ENCODE assay signal across 8 cellular contexts in genomic region chr10:80260295-80261243, GRCh38. TPM values are rescaled to one million over a fixed set of nuclear protein-coding genes. Genes with fewer than 3 reads are reported as not detected.
A peak's percentile ranks its signal among the peaks of the same experiment; 100 is the strongest.
DNase-seq lines count a peak whose midpoint lies in the region; ATAC-seq and TF ChIP-seq lines count a peak whose summit lies in the region.

No MANE protein-coding gene starts in this region.

- H3K4me1 ChIP-seq in right atrium auricular region: no peaks in the 10 kb centered on the region

- peak; percentile 23 for DNase-seq in activated naive CD4-positive, alpha-beta T cell treated with Interleukin-2 at 50 U/mL for 16 hours
- DNase-seq in activated naive CD4-positive, alpha-beta T cell (lab: John Stamatoyannopoulos, UW): no peak
- DNase-seq in LNCaP clone FGC (ENCODE audit: low read depth) (no peak), right atrium auricular region (ENCODE audit: low spot score) (no peak), NCI-H1436 treated with DMSO at 0.1 percent for 48 hours (lab: John Stamatoyannopoulos, UW) (no peak)
- peak; percentile 43 for DNase-seq in stimulated activated CD4-positive, alpha-beta T cell treated with anti-CD3 and anti-CD28 coated beads, Interleukin-15, amount 100 ng/mL, for 24 hours

- TF ChIP-seq CTCF in LNCaP clone FGC (IDR thresholded peaks at IDR 0.05; ENCODE audit: control insufficient read depth, extremely low read depth, insufficient read depth) (peak; percentile 93), right atrium auricular region (IDR thresholded peaks at IDR 0.05) (peak; percentile 78 to 86)

- ATAC-seq in activated T-helper 17 cell treated with anti-CD3 and anti-CD28 coated beads, Interleukin-2, amount 50 U/mL, for 72 hours (replicated peaks): peak; percentile 32
- ATAC-seq in HG02798 (IDR thresholded peaks at IDR 0.05; ENCODE audit: poor library complexity, unreplicated experiment): no peak

- H3K36me3 Mint-ChIP-seq in activated T-helper 17 cell treated with anti-CD3 and anti-CD28 coated beads, Interleukin-2, amount 50 U/mL, for 72 hours (ENCODE audit: low read depth): no peaks in the 10 kb centered on the region

- no peaks in the 10 kb centered on the region for H3K9me3 Mint-ChIP-seq in activated T-helper 17 cell treated with anti-CD3 and anti-CD28 coated beads, Interleukin-2, amount 50 U/mL, for 72 hours

- H3K4me3 ChIP-seq in LNCaP clone FGC (ENCODE audit: low read depth, low read length) (no peak overlapping the region), right atrium auricular region (no peak overlapping the region)

- peaks cover 17% of the 10 kb centered on the region for H3K27me3 Mint-ChIP-seq in activated T-helper 17 cell treated with anti-CD3 and anti-CD28 coated beads, Interleukin-2, amount 50 U/mL, for 72 hours

- H3K4me1 Mint-ChIP-seq in activated T-helper 17 cell treated with anti-CD3 and anti-CD28 coated beads, Interleukin-2, amount 50 U/mL, for 72 hours: peaks cover 5% of the 10 kb centered on the region

- H3K27me3 ChIP-seq in right atrium auricular region: no peaks in the 10 kb centered on the region

- no peaks in the 10 kb centered on the region for H3K9me3 ChIP-seq in right atrium auricular region

- no peaks in the 10 kb centered on the region for H3K36me3 ChIP-seq in right atrium auricular region

- H3K4me3 Mint-ChIP-seq in activated T-helper 17 cell treated with anti-CD3 and anti-CD28 coated beads, Interleukin-2, amount 50 U/mL, for 72 hours: no peak overlapping the region

- H3K27ac ChIP-seq in right atrium auricular region: no peak overlapping the region

- H3K27ac Mint-ChIP-seq in activated T-helper 17 cell treated with anti-CD3 and anti-CD28 coated beads, Interleukin-2, amount 50 U/mL, for 72 hours: no peak overlapping the region

RNA-seq across cellular contexts. Expression of gene MAT1A, which starts 28.9 kb away (rescaled TPM):
- not detected for total RNA-seq in activated T-helper 17 cell treated with anti-CD3 and anti-CD28 coated beads, Interleukin-2, amount 50 U/mL, for 72 hours
- total RNA-seq in right atrium auricular region: not detected

RNA-seq across cellular contexts. Expression of gene ANXA11, which starts 55.2 kb away (rescaled TPM):
- total RNA-seq in activated T-helper 17 cell treated with anti-CD3 and anti-CD28 coated beads, Interleukin-2, amount 50 U/mL, for 72 hours: 100 to 1,000 TPM; 184 to 275 TPM
- total RNA-seq in right atrium auricular region: 100 to 1,000 TPM; 224 to 266 TPM

Comparison
In these comparisons a context has a peak if more than half of its experiments do, and no peak if none do; other contexts are left out.
1. DNase-seq: peak in activated naive CD4-positive, alpha-beta T cell treated with Interleukin-2 at 50 U/mL for 16 hours (single experiment) and stimulated activated CD4-positive, alpha-beta T cell treated with anti-CD3 and anti-CD28 coated beads, Interleukin-15, amount 100 ng/mL, for 24 hours (single experiment); none in activated naive CD4-positive, alpha-beta T cell (0 of 4), LNCaP clone FGC (single experiment), right atrium auricular region (single experiment) and NCI-H1436 treated with DMSO at 0.1 percent for 48 hours (single experiment).